In the genomic region with DNA sequence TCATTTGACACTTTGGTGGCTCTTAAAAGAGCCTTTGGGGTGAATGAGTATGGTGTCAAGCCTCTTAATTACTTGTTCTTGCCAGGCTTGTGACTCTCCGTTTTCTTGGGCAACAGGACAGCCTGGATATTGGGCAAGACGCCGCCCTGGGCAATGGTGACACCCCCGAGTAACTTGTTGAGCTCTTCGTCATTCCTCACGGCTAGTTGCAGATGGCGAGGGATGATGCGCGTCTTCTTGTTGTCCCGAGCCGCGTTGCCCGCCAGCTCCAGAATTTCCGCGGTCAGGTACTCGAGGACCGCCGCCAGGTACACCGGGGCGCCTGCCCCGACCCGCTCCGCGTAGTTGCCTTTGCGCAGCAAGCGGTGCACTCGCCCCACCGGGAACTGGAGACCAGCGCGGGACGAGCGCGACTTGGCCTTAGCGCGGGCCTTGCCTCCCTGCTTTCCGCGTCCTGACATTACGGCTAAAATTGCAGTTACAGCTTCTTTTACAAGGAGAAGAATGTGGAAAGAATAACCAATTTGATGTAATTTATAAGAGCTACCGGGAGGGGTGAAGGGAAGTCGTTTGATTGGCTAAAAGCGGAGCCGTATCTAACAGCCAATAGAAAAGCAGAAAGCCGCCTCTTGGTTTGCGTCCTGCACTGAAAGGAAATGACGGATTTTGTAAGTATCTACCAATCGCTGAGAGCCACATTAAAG, we compare ENCODE assay signal across 8 cellular contexts. TPM values are rescaled to one million over a fixed set of nuclear protein-coding genes. Genes with fewer than 3 reads are reported as not detected.
DNase-seq lines count a peak whose midpoint lies in the region; ATAC-seq, FAIRE-seq and TF ChIP-seq lines count a peak whose summit lies in the region.

No MANE protein-coding gene starts in this region.

- no peak for TF ChIP-seq CTCF in WTC11 (IDR thresholded peaks at IDR 0.05)
- peak in 2 of 11 experiments; percentile 24 to 29 for TF ChIP-seq CTCF in spleen (IDR thresholded peaks at IDR 0.05 in 8 of 11, conservative IDR thresholded peaks at IDR 0.05 in 3 of 11)

- CTCF ChIA-PET in WTC11 (lab: Charles Lee), result interaction anchor here (1.0 to 3.0 kb wide), 7 partner anchors 12 to 300 kb away, joined by 3 to 25 read pairs (median 5); a partner anchor contains a TSS

- H3K36me3 ChIP-seq in spleen, result no peaks in the 10 kb centered on the region

- no peaks in the 10 kb centered on the region for H3K9me3 ChIP-seq in spleen

- peak; percentile 92 for DNase-seq in AG08395 (ENCODE audit: low spot score)
- peak; percentile 97 for DNase-seq in NCI-H2227 (lab: John Stamatoyannopoulos, UW; ENCODE audit: unreplicated experiment)
- DNase-seq in WTC11 (ENCODE audit: low spot score), result peak; percentile 72
- peak; percentile 95 for DNase-seq in central memory CD4-positive, alpha-beta T cell
- peak; percentile 96 for DNase-seq in spleen

- TF ChIP-seq POLR2A in spleen (IDR thresholded peaks at IDR 0.05), result peak; percentile 84 to 96 (median 94)

- peak overlapping the region; percentile 23 to 71 (median 44) for H3K4me3 ChIP-seq in spleen

- no peak overlapping the region for H3K27ac Mint-ChIP-seq in WTC11

- no peaks in the 10 kb centered on the region for H3K36me3 Mint-ChIP-seq in WTC11

- peak overlapping the region; percentile 98 to 100 (median 100) for H3K27ac ChIP-seq in spleen

- peaks cover 4% of the 10 kb centered on the region for H3K4me1 Mint-ChIP-seq in WTC11

- no peak overlapping the region for H3K4me3 Mint-ChIP-seq in WTC11

- peak; percentile 70 for FAIRE-seq in islet of Langerhans (lab: Jason Lieb, UNC)

- WGBS in spleen, 5 donors, result 0 to 1% (median 0%) methylated on average over 38 to 46 of the region's 46 CpGs

- POLR2A ChIA-PET in WTC11 (lab: Charles Lee), result interaction anchor here (0.6 to 6.1 kb wide), 32 partner anchors 11 to 1312 kb away, joined by 3 to 51 read pairs (median 5); a partner anchor contains a TSS

- H3K27me3 ChIP-seq in spleen (replicated peaks in 1 of 7), result no peaks in the 10 kb centered on the region

- H3K27me3 Mint-ChIP-seq in WTC11 (ENCODE audit: low read depth), result no peaks in the 10 kb centered on the region

- peaks cover 12 to 35% (median 25%) of the 10 kb centered on the region in 6 donors for H3K4me1 ChIP-seq in spleen

- no peaks in the 10 kb centered on the region for H3K9me3 Mint-ChIP-seq in WTC11

- intact Hi-C loops in spleen (cut with DNase I; ENCODE audit: low total_unique reads), result no loop called here

- peak; percentile 55 for ATAC-seq in GM18907 (IDR thresholded peaks at IDR 0.05; ENCODE audit: unreplicated experiment)
- peak; percentile 41 for ATAC-seq in HG03139 (IDR thresholded peaks at IDR 0.05; ENCODE audit: unreplicated experiment)
- ATAC-seq in WTC11, result peak; percentile 61

TF ChIP-seq in WTC11, 78 proteins besides CTCF, POLR2A, EP300 and RAD21 (continues in another document):
- TF ChIP-seq NR1H2 (CRISPR knock-in tag; IDR thresholded peaks at IDR 0.05) (no peak), TP53 (CRISPR knock-in tag; IDR thresholded peaks at IDR 0.05) (peak; percentile 61; the same call in 1 of the 2 replicates), SMAD3 (CRISPR knock-in tag; IDR thresholded peaks at IDR 0.05; ENCODE audit: borderline replicate concordance) (no peak), HMGA2 (CRISPR knock-in tag; IDR thresholded peaks at IDR 0.05) (no peak), TEAD1 (CRISPR knock-in tag; IDR thresholded peaks at IDR 0.05) (peak; percentile 57; the same call in 1 of the 2 replicates), ZNF416 (CRISPR knock-in tag; IDR thresholded peaks at IDR 0.05) (peak; percentile 97), ZNF219 (CRISPR knock-in tag; IDR thresholded peaks at IDR 0.05; ENCODE audit: borderline replicate concordance) (no peak; the same call in 1 of the 2 replicates)
- TF ChIP-seq, protein P1, sequence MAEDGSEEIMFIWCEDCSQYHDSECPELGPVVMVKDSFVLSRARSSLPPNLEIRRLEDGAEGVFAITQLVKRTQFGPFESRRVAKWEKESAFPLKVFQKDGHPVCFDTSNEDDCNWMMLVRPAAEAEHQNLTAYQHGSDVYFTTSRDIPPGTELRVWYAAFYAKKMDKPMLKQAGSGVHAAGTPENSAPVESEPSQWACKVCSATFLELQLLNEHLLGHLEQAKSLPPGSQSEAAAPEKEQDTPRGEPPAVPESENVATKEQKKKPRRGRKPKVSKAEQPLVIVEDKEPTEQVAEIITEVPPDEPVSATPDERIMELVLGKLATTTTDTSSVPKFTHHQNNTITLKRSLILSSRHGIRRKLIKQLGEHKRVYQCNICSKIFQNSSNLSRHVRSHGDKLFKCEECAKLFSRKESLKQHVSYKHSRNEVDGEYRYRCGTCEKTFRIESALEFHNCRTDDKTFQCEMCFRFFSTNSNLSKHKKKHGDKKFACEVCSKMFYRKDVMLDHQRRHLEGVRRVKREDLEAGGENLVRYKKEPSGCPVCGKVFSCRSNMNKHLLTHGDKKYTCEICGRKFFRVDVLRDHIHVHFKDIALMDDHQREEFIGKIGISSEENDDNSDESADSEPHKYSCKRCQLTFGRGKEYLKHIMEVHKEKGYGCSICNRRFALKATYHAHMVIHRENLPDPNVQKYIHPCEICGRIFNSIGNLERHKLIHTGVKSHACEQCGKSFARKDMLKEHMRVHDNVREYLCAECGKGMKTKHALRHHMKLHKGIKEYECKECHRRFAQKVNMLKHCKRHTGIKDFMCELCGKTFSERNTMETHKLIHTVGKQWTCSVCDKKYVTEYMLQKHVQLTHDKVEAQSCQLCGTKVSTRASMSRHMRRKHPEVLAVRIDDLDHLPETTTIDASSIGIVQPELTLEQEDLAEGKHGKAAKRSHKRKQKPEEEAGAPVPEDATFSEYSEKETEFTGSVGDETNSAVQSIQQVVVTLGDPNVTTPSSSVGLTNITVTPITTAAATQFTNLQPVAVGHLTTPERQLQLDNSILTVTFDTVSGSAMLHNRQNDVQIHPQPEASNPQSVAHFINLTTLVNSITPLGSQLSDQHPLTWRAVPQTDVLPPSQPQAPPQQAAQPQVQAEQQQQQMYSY (CRISPR knock-in tag; IDR thresholded peaks at IDR 0.05), result no peak
- TF ChIP-seq, protein P2, sequence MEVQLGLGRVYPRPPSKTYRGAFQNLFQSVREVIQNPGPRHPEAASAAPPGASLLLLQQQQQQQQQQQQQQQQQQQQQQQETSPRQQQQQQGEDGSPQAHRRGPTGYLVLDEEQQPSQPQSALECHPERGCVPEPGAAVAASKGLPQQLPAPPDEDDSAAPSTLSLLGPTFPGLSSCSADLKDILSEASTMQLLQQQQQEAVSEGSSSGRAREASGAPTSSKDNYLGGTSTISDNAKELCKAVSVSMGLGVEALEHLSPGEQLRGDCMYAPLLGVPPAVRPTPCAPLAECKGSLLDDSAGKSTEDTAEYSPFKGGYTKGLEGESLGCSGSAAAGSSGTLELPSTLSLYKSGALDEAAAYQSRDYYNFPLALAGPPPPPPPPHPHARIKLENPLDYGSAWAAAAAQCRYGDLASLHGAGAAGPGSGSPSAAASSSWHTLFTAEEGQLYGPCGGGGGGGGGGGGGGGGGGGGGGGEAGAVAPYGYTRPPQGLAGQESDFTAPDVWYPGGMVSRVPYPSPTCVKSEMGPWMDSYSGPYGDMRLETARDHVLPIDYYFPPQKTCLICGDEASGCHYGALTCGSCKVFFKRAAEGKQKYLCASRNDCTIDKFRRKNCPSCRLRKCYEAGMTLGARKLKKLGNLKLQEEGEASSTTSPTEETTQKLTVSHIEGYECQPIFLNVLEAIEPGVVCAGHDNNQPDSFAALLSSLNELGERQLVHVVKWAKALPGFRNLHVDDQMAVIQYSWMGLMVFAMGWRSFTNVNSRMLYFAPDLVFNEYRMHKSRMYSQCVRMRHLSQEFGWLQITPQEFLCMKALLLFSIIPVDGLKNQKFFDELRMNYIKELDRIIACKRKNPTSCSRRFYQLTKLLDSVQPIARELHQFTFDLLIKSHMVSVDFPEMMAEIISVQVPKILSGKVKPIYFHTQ (CRISPR knock-in tag; IDR thresholded peaks at IDR 0.05), result peak; percentile 87
- TF ChIP-seq, protein P3, sequence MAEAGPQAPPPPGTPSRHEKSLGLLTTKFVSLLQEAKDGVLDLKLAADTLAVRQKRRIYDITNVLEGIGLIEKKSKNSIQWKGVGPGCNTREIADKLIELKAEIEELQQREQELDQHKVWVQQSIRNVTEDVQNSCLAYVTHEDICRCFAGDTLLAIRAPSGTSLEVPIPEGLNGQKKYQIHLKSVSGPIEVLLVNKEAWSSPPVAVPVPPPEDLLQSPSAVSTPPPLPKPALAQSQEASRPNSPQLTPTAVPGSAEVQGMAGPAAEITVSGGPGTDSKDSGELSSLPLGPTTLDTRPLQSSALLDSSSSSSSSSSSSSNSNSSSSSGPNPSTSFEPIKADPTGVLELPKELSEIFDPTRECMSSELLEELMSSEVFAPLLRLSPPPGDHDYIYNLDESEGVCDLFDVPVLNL (CRISPR knock-in tag; IDR thresholded peaks at IDR 0.05; ENCODE audit: borderline replicate concordance, low read depth), result no peak; the same call in 1 of the 2 replicates
- TF ChIP-seq, protein P4, sequence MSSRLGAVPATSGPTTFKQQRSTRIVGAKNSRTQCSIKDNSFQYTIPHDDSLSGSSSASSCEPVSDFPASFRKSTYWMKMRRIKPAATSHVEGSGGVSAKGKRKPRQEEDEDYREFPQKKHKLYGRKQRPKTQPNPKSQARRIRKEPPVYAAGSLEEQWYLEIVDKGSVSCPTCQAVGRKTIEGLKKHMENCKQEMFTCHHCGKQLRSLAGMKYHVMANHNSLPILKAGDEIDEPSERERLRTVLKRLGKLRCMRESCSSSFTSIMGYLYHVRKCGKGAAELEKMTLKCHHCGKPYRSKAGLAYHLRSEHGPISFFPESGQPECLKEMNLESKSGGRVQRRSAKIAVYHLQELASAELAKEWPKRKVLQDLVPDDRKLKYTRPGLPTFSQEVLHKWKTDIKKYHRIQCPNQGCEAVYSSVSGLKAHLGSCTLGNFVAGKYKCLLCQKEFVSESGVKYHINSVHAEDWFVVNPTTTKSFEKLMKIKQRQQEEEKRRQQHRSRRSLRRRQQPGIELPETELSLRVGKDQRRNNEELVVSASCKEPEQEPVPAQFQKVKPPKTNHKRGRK (CRISPR knock-in tag; IDR thresholded peaks at IDR 0.05; ENCODE audit: borderline replicate concordance), result no peak

RNA-seq across cellular contexts. Expression of a gene that starts 11.8 kb away (rescaled TPM):
- total RNA-seq in WTC11 (2021) (15.3 to 19.5 TPM (median 15.4 TPM) in 3 replicates), spleen (10 to 100 TPM in 6 of 7 donors, 1 to 10 TPM in 1; 8.3 to 22.6 (median 14.7) TPM)
- polyA plus RNA-seq in spleen, result 10 to 100 TPM; 27.1 to 34.6 (median 33.9) TPM

RNA-seq across cellular contexts. Expression of a gene that starts 30.0 kb away (rescaled TPM):
- 36.5 to 47.1 TPM (median 38.3 TPM) in 3 replicates for total RNA-seq in WTC11 (2021)
- total RNA-seq in spleen, result 1 to 10 TPM; 1.1 to 3.7 (median 2.5) TPM
- polyA plus RNA-seq in spleen, result under 1 TPM; 0.43 to 0.90 (median 0.64) TPM

RNA-seq across cellular contexts. Expression of a gene that starts 40.0 kb away (rescaled TPM):
- total RNA-seq in WTC11 (2021) (83.0 to 90.1 TPM (median 84.7 TPM) in 3 replicates), spleen (10 to 100 TPM; 17.6 to 43.8 (median 40.5) TPM)
- polyA plus RNA-seq in spleen, result 10 to 100 TPM; 19.7 to 27.8 (median 24.6) TPM

RNA-seq across cellular contexts. Expression of a gene that starts 49.1 kb away (rescaled TPM):
- 7.1 to 7.8 TPM (median 7.5 TPM) in 3 replicates for total RNA-seq in WTC11 (2021)
- total RNA-seq in spleen, result 10 to 100 TPM in 2 of 7 donors, 1 to 10 TPM in 5; 4.4 to 16.2 (median 6.6) TPM
- polyA plus RNA-seq in spleen, result 1 to 10 TPM; 1.4 to 3.3 (median 2.1) TPM

Comparison
In these comparisons a context has a peak if more than half of its experiments do, and no peak if none do; other contexts are left out.
1. Peak in every context shown above with its lines: DNase-seq, ATAC-seq, H3K4me3 ChIP-seq and H3K27ac ChIP-seq.